Comparison of ENCODE assay signal across 23 cellular contexts in genomic region chr7:154875297-154875696, GRCh38.
"Had no signal": no experiment of that assay in that cellular context is flagged by ENCODE, and none has a peak within 500 bp of the region (broad histone marks: within the 10 kb centered on the region; RNA-seq: fewer than 3 reads in every experiment).

No MANE protein-coding gene starts in this region.

- DNase-seq: stimulated activated CD4-positive, alpha-beta T cell treated with anti-CD3 and anti-CD28 coated beads, Interleukin-2, amount 100 ng/mL, for 48 hours; stimulated activated CD4-positive, alpha-beta T cell treated with anti-CD3 and anti-CD28 coated beads, Interleukin-4, amount 100 ng/mL, for 1 hour; stimulated activated CD4-positive, alpha-beta T cell treated with anti-CD3 and anti-CD28 coated beads, Interleukin-4, amount 100 ng/mL, for 24 hours; stimulated activated CD4-positive, alpha-beta T cell treated with anti-CD3 and anti-CD28 coated beads, Interleukin-4, amount 100 ng/mL, for 4 hours; stimulated activated CD8-positive, alpha-beta memory T cell treated with anti-CD3 and anti-CD28 coated beads, Interleukin-4, amount 100 ng/mL, for 48 hours; stimulated activated naive B cell treated with anti-CD40 and anti-IgM and Interleukin-4, amounts not matched to agents 10 μg/mL and 1 μg/mL and 100 μg/mL, for 72 hours; stimulated activated naive CD4-positive, alpha-beta T cell; stimulated activated naive CD4-positive, alpha-beta T cell treated with Interleukin-2 at 50 U/mL for 16 hours; stimulated activated naive CD8-positive, alpha-beta T cell treated with anti-CD3 and anti-CD28 coated beads, Interleukin-15, amount 100 ng/mL, for 72 hours; stimulated activated naive CD8-positive, alpha-beta T cell treated with anti-CD3 and anti-CD28 coated beads, Interleukin-15, Interleukin-2, amounts not matched to agents 100 U/mL and 50 U/mL, for 24 hours; stomach; testis; thyroid gland; tibial artery; transverse colon; trophoblast cell; upper lobe of left lung; upper lobe of right lung; uterus had no signal

- H3K9me3 ChIP-seq: stomach, suprapubic skin, testis, thoracic aorta, thyroid gland, tibial artery, tibial nerve, transverse colon, upper lobe of left lung, upper lobe of right lung, uterus, vagina had no signal

- H3K4me1 ChIP-seq: suprapubic skin, testis, thyroid gland, tibial artery, tibial nerve, transverse colon, upper lobe of right lung, uterus, vagina had no signal

- H3K27me3 ChIP-seq: testis, thyroid gland, tibial nerve, upper lobe of left lung, upper lobe of right lung, uterus, vagina had no signal

- H3K4me3 ChIP-seq: stomach, suprapubic skin, testis, thoracic aorta, thyroid gland, tibial artery, tibial nerve, transverse colon, upper lobe of left lung, upper lobe of right lung, uterus, vagina had no signal

- H3K36me3 ChIP-seq: stomach, suprapubic skin, thoracic aorta, thyroid gland, tibial artery, tibial nerve, transverse colon, upper lobe of left lung, upper lobe of right lung, uterus, vagina had no signal

- H3K27ac ChIP-seq: stomach, suprapubic skin, testis, thoracic aorta, thyroid gland, tibial artery, tibial nerve, transverse colon, upper lobe of left lung, upper lobe of right lung, uterus, vagina had no signal
